18 cellular contexts compared by ENCODE assay signal in genomic region chr7:17312641-17313040, GRCh38.
"Had no signal": no experiment of that assay in that cellular context is flagged by ENCODE, and none has a peak within 500 bp of the region (broad histone marks: within the 10 kb centered on the region; RNA-seq: fewer than 3 reads in every experiment).

No MANE protein-coding gene starts in this region.

- H3K9me3 Mint-ChIP-seq: activated naive CD4-positive, alpha-beta T cell treated with anti-CD3 and anti-CD28 coated beads, Interleukin-2, amount 50 U/mL, for 72 hours; activated T-cell treated with anti-CD3 and anti-CD28 coated beads, Interleukin-2, amount 50 U/mL, for 24 hours; brain; dendritic cell treated with granulocyte-macrophage colony-stimulating factor and Interleukin-4, amounts not matched to agents 40 ng/mL and 50 ng/mL, for 4 days; naive B cell; T-helper 2 cell treated with Interferon-gamma antibody and Interleukin-4, amounts not matched to agents 5 μg/mL and 100 μg/mL, for 36 hours had no signal

- H3K27me3 Mint-ChIP-seq: activated CD8-positive, alpha-beta memory T cell treated with anti-CD3 and anti-CD28 coated beads, Interleukin-2, amount 10 ng/mL, durations not matched to agents 7 days and 5 days; activated T-cell treated with anti-CD3 and anti-CD28 coated beads, Interleukin-2, amount 50 U/mL, for 24 hours; brain; dendritic cell treated with granulocyte-macrophage colony-stimulating factor and Interleukin-4, amounts not matched to agents 40 ng/mL and 50 ng/mL, for 4 days; naive B cell had no signal

- H3K9me3 ChIP-seq: testis had no signal

- H3K4me3 ChIP-seq: testis had no signal

- H3K27ac Mint-ChIP-seq: activated CD8-positive, alpha-beta memory T cell treated with anti-CD3 and anti-CD28 coated beads, Interleukin-2, amount 10 ng/mL, durations not matched to agents 7 days and 5 days; activated naive CD4-positive, alpha-beta T cell treated with anti-CD3 and anti-CD28 coated beads, Interleukin-2, amount 50 U/mL, for 72 hours; activated T-cell treated with anti-CD3 and anti-CD28 coated beads, Interleukin-2, amount 50 U/mL, for 24 hours; brain; dendritic cell treated with granulocyte-macrophage colony-stimulating factor and Interleukin-4, amounts not matched to agents 40 ng/mL and 50 ng/mL, for 4 days; naive B cell; T-helper 2 cell treated with Interferon-gamma antibody and Interleukin-4, amounts not matched to agents 5 μg/mL and 100 μg/mL, for 36 hours had no signal

- H3K4me1 Mint-ChIP-seq: naive B cell had no signal

- H3K4me3 Mint-ChIP-seq: activated CD8-positive, alpha-beta memory T cell treated with anti-CD3 and anti-CD28 coated beads, Interleukin-2, amount 10 ng/mL, durations not matched to agents 7 days and 5 days; activated T-cell treated with anti-CD3 and anti-CD28 coated beads, Interleukin-2, amount 50 U/mL, for 24 hours; dendritic cell treated with granulocyte-macrophage colony-stimulating factor and Interleukin-4, amounts not matched to agents 40 ng/mL and 50 ng/mL, for 4 days; naive B cell; T-helper 2 cell treated with Interferon-gamma antibody and Interleukin-4, amounts not matched to agents 5 μg/mL and 100 μg/mL, for 36 hours had no signal

- H3K36me3 Mint-ChIP-seq: brain had no signal

- H3K27me3 ChIP-seq: testis had no signal

- ATAC-seq: activated CD8-positive, alpha-beta memory T cell treated with anti-CD3 and anti-CD28 coated beads, Interleukin-2, amount 10 ng/mL, durations not matched to agents 7 days and 5 days; activated naive CD4-positive, alpha-beta T cell treated with anti-CD3 and anti-CD28 coated beads, Interleukin-2, amount 50 U/mL, for 72 hours; esophagus mucosa had no signal

- H3K4me1 ChIP-seq: testis had no signal

- DNase-seq: activated CD4-positive, alpha-beta T cell treated with anti-CD3 and anti-CD28 coated beads, Interleukin-2, amount 50 U/mL, for 48 hours; activated CD4-positive, CD25-positive, alpha-beta regulatory T cell treated with anti-CD3 and anti-CD28 coated beads, Interleukin-2, amount 50 U/mL, for 72 hours; activated CD8-positive, alpha-beta memory T cell treated with anti-CD3 and anti-CD28 coated beads, Interleukin-2, amount 10 ng/mL, durations not matched to agents 7 days and 5 days; activated effector memory CD4-positive, alpha-beta T cell treated with anti-CD3 and anti-CD28 coated beads, Interleukin-2, amount 50 U/mL, for 16 hours; activated T-cell treated with anti-CD3 and anti-CD28 coated beads, Interleukin-2, amount 50 U/mL, for 24 hours; amniotic stem cell; cerebellar nuclear complex; head of caudate nucleus; midbrain; naive B cell; stimulated activated CD4-positive, alpha-beta T cell treated with anti-CD3 and anti-CD28 coated beads, Interleukin-2, amount 100 ng/mL, for 24 hours; stimulated activated naive CD4-positive, alpha-beta T cell; testis had no signal

- H3K27ac ChIP-seq: testis had no signal
